Comparison of ENCODE assay signal across 10 cellular contexts in the genomic region with DNA sequence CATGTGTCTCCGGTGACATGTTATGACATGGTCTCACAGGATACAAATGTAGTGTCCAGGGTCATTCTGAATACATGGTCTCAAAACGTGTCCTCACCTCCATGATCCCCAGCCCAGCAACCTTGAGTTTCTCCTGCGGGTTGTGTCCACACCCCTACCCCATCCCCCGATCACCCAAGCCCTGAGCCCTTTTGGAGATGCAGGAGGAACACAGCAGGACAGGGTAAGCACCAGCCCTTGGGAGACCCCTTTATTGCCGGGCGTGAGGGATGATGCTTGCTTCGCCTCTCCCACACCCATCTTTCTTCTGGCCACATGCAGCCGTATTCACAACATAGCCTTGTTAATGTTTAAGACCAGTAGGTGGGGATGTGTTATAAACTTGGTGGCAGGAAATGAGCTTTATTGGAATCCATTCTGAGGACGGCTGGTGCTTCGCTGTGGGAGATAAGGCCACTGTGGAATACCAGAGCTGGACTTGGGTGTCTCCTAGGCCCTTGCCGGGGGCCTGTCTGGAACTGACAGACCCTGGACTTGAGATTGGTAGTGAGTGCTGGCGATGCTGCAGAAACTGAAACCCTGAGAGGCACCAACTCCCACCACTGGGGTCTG. TPM values are rescaled to one million over a fixed set of nuclear protein-coding genes. Genes with fewer than 3 reads are reported as not detected.
A peak's percentile ranks its signal among the peaks of the same experiment; 100 is the strongest.
DNase-seq lines count a peak whose midpoint lies in the region; ATAC-seq and TF ChIP-seq lines count a peak whose summit lies in the region.
"Had no signal": no experiment of that assay in that cellular context is flagged by ENCODE, and none has a peak within 500 bp of the region (broad histone marks: within the 10 kb centered on the region; RNA-seq: fewer than 3 reads in every experiment).

No MANE protein-coding gene starts in this region.

- no peaks in the 10 kb centered on the region for H3K9me3 ChIP-seq in CD4-positive, alpha-beta T cell (ENCODE audit: control insufficient read depth, low read length)

- H3K27ac ChIP-seq in CD4-positive, alpha-beta T cell (ENCODE audit: low read depth, low read length), result no peak overlapping the region

- POLR2A ChIA-PET in CD4-positive, alpha-beta T cell (lab: Charles Lee), result interaction anchor here (1.2 kb wide), 1 partner anchor 8 kb away, joined by 3 read pairs; no protein-coding TSS in a partner anchor

- no peaks in the 10 kb centered on the region for H3K36me3 Mint-ChIP-seq in CD4-positive, alpha-beta T cell (ENCODE audit: low read depth)
- H3K36me3 Mint-ChIP-seq in activated T-helper 17 cell treated with anti-CD3 and anti-CD28 coated beads, Interleukin-2, amount 50 U/mL, for 72 hours (ENCODE audit: low read depth), result no peaks in the 10 kb centered on the region

- no peaks in the 10 kb centered on the region for H3K9me3 Mint-ChIP-seq in CD4-positive, alpha-beta T cell
- H3K9me3 Mint-ChIP-seq in activated T-helper 17 cell treated with anti-CD3 and anti-CD28 coated beads, Interleukin-2, amount 50 U/mL, for 72 hours, result no peaks in the 10 kb centered on the region

- H3K4me1 Mint-ChIP-seq in CD4-positive, alpha-beta T cell (ENCODE audit: low read depth), result no peaks in the 10 kb centered on the region
- H3K4me1 Mint-ChIP-seq in activated T-helper 17 cell treated with anti-CD3 and anti-CD28 coated beads, Interleukin-2, amount 50 U/mL, for 72 hours, result no peaks in the 10 kb centered on the region

- no peak for TF ChIP-seq CTCF in CD4-positive, alpha-beta T cell (IDR thresholded peaks at IDR 0.05)

- CTCF ChIA-PET in CD4-positive, alpha-beta T cell (lab: Charles Lee), result interaction anchor here (0.6 kb wide), 1 partner anchor 157 kb away, joined by 3 read pairs; no protein-coding TSS in a partner anchor

- intact Hi-C loops in CD4-positive, alpha-beta T cell (cut with DNase I, micrococcal nuclease), result loop anchor here (5.0 kb wide), 2 partner anchors 52 to 532 kb away; partner anchors contain the start of gene RAD51D (in 1 of the 2)

- H3K27ac Mint-ChIP-seq in CD4-positive, alpha-beta T cell, result no peak overlapping the region
- no peak overlapping the region for H3K27ac Mint-ChIP-seq in activated T-helper 17 cell treated with anti-CD3 and anti-CD28 coated beads, Interleukin-2, amount 50 U/mL, for 72 hours

- H3K27me3 ChIP-seq in CD4-positive, alpha-beta T cell (ENCODE audit: control insufficient read depth, insufficient read depth, low read length), result peaks cover 64% of the 10 kb centered on the region

- peaks cover 64% of the 10 kb centered on the region for H3K27me3 Mint-ChIP-seq in CD4-positive, alpha-beta T cell
- peaks cover 45% of the 10 kb centered on the region for H3K27me3 Mint-ChIP-seq in activated T-helper 17 cell treated with anti-CD3 and anti-CD28 coated beads, Interleukin-2, amount 50 U/mL, for 72 hours

- ATAC-seq in CD4-positive, alpha-beta T cell (ENCODE audit: poor library complexity), result peak; percentile 17
- ATAC-seq in SK-N-SH treated with all-trans-retinoic acid at 6 μM for 48 hours (peak; percentile 57), HG03354 (IDR thresholded peaks at IDR 0.05; ENCODE audit: poor library complexity, severe bottlenecking, unreplicated experiment) (no peak)
- ATAC-seq in activated T-helper 17 cell treated with anti-CD3 and anti-CD28 coated beads, Interleukin-2, amount 50 U/mL, for 72 hours (replicated peaks), result no peak

- no peak overlapping the region for H3K4me3 Mint-ChIP-seq in CD4-positive, alpha-beta T cell
- no peak overlapping the region for H3K4me3 Mint-ChIP-seq in activated T-helper 17 cell treated with anti-CD3 and anti-CD28 coated beads, Interleukin-2, amount 50 U/mL, for 72 hours

- DNase-seq in CD4-positive, alpha-beta T cell, result no peak
- peak; percentile 41 for DNase-seq in HT-29 (ENCODE audit: low spot score)
- DNase-seq in kidney glomerular epithelial cell (lab: John Stamatoyannopoulos, UW), result peak; percentile 36
- no peak for DNase-seq in HuH-7.5 (ENCODE audit: low spot score)
- DNase-seq in NK-92 (lab: John Stamatoyannopoulos, UW; ENCODE audit: unreplicated experiment), result no peak
- DNase-seq: islet precursor cell had no signal

TF ChIP-seq in SK-N-SH treated with all-trans-retinoic acid at 6 μM for 48 hours, 23 proteins besides CTCF, POLR2A, EP300 and RAD21 (continues in another document):
- TF ChIP-seq GLIS3 (CRISPR knock-in tag; IDR thresholded peaks at IDR 0.05), result no peak
- no peak for TF ChIP-seq ZFP30 (CRISPR knock-in tag; IDR thresholded peaks at IDR 0.05)
- TF ChIP-seq RARB (CRISPR knock-in tag; IDR thresholded peaks at IDR 0.05), result no peak
- TF ChIP-seq PATZ1 (CRISPR knock-in tag; IDR thresholded peaks at IDR 0.05; ENCODE audit: borderline replicate concordance), result no peak
- TF ChIP-seq, protein P1, sequence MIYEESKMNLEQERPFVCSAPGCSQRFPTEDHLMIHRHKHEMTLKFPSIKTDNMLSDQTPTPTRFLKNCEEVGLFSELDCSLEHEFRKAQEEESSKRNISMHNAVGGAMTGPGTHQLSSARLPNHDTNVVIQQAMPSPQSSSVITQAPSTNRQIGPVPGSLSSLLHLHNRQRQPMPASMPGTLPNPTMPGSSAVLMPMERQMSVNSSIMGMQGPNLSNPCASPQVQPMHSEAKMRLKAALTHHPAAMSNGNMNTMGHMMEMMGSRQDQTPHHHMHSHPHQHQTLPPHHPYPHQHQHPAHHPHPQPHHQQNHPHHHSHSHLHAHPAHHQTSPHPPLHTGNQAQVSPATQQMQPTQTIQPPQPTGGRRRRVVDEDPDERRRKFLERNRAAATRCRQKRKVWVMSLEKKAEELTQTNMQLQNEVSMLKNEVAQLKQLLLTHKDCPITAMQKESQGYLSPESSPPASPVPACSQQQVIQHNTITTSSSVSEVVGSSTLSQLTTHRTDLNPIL (CRISPR knock-in tag; IDR thresholded peaks at IDR 0.05; ENCODE audit: low read depth), result no peak
- TF ChIP-seq ZNF70 (CRISPR knock-in tag; IDR thresholded peaks at IDR 0.05), result no peak
- no peak for TF ChIP-seq PPARA (CRISPR knock-in tag; IDR thresholded peaks at IDR 0.05; ENCODE audit: borderline replicate concordance)
- no peak for TF ChIP-seq ZC3H10 (CRISPR knock-in tag; IDR thresholded peaks at IDR 0.05)
- TF ChIP-seq CSRNP3 (CRISPR knock-in tag; IDR thresholded peaks at IDR 0.05), result no peak
- no peak for TF ChIP-seq ESRRG (CRISPR knock-in tag; IDR thresholded peaks at IDR 0.05)
- TF ChIP-seq TSHZ2 (CRISPR knock-in tag; IDR thresholded peaks at IDR 0.05), result no peak

RNA-seq across cellular contexts. Expression of gene TMEM132E, which starts 5.5 kb away (rescaled TPM):
- total RNA-seq in CD4-positive, alpha-beta T cell, result under 1 TPM in 1 of 2 experiments, not detected in 1; 0.05 TPM
- total RNA-seq in HT-29 (2014; rRNA removed; shearing (Covaris generic)), result not detected in 2 replicates
- total RNA-seq in activated T-helper 17 cell treated with anti-CD3 and anti-CD28 coated beads, Interleukin-2, amount 50 U/mL, for 72 hours, result not detected
- total RNA-seq: LHCN-M2 had no signal

Comparison
In these comparisons a context has a peak if more than half of its experiments do, and no peak if none do; other contexts are left out.
1. ATAC-seq: peak in CD4-positive, alpha-beta T cell (single experiment) and SK-N-SH treated with all-trans-retinoic acid at 6 μM for 48 hours (single experiment); none in activated T-helper 17 cell treated with anti-CD3 and anti-CD28 coated beads, Interleukin-2, amount 50 U/mL, for 72 hours (single experiment) and HG03354 (single experiment).
2. DNase-seq: peak in HT-29 (single experiment) and kidney glomerular epithelial cell (single experiment); none in CD4-positive, alpha-beta T cell (0 of 10), HuH-7.5 (single experiment) and NK-92 (single experiment).